ENCODE assay signal across 8 cellular contexts in genomic region chr1:225425211-225425786, GRCh38. TPM values are rescaled to one million over a fixed set of nuclear protein-coding genes. Genes with fewer than 3 reads are reported as not detected.
DNase-seq lines count a peak whose midpoint lies in the region; ATAC-seq and TF ChIP-seq lines count a peak whose summit lies in the region.

No MANE protein-coding gene starts in this region.

- peaks cover 72% of the 10 kb centered on the region for H3K79me2 ChIP-seq in mammary epithelial cell (ENCODE audit: insufficient read depth, low read length)

- H3K4me2 ChIP-seq in mammary epithelial cell (ENCODE audit: insufficient read depth, low read depth, low read length): peak overlapping the region; percentile 99

- H3K27me3 ChIP-seq in mammary epithelial cell (ENCODE audit: insufficient read depth, low read length) (no peaks in the 10 kb centered on the region), neutrophil (no peaks in the 10 kb centered on the region)

- H3K9ac ChIP-seq in mammary epithelial cell (ENCODE audit: insufficient read depth, low read length): peak overlapping the region; percentile 6

- TF ChIP-seq POLR2A in NB4 (IDR thresholded peaks at IDR 0.05; ENCODE audit: extremely low read depth, insufficient read length): no peak

- in situ Hi-C loops in mammary epithelial cell (cut with MboI; ENCODE audit: low sequenced_read_pairs in 2 of 2): no loop called here

- no peak for ATAC-seq in HG03139 (IDR thresholded peaks at IDR 0.05; ENCODE audit: unreplicated experiment)

- intact Hi-C loops in mammary epithelial cell (cut with micrococcal nuclease): loop anchor here (5.0 kb wide), 1 partner anchor 108 kb away; no protein-coding TSS in a partner anchor

- peak; percentile 82 for DNase-seq in GF-D8 (lab: John Stamatoyannopoulos, UW)
- peak; percentile 87 for DNase-seq in NB4 (ENCODE audit: low read depth)
- peak; percentile 62 for DNase-seq in mammary epithelial cell
- no peak for DNase-seq in NCI-H510A treated with DMSO at 0.1 percent for 48 hours (lab: John Stamatoyannopoulos, UW)
- DNase-seq in NCI-H1417 treated with DMSO at 0.1 percent for 48 hours (lab: John Stamatoyannopoulos, UW): no peak
- no peak for DNase-seq in NCI-H2196 treated with DMSO at 0.1 percent for 48 hours (lab: John Stamatoyannopoulos, UW; ENCODE audit: unreplicated experiment)

- H3K36me3 ChIP-seq in mammary epithelial cell (ENCODE audit: insufficient read depth, low read length) (peaks cover 4% of the 10 kb centered on the region), neutrophil (peaks cover 25% of the 10 kb centered on the region)

- CTCF ChIA-PET in mammary epithelial cell (lab: Charles Lee; ENCODE audit: low non-redundant PET): no interaction called here

- BruUV-seq in mammary epithelial cell (replicated peaks; lab: Mats Ljungman, UMichigan): no TSS peak

- H3K4me1 ChIP-seq in mammary epithelial cell (ENCODE audit: insufficient read depth, low read length): peaks cover 39% of the 10 kb centered on the region
- peaks cover 79 to 88% of the 10 kb centered on the region in 2 experiments for H3K4me1 ChIP-seq in neutrophil (ENCODE audit: control insufficient read depth in 1 of 2, insufficient read depth in 1 of 2, low read depth in 1 of 2, low read length in 1 of 2)

- no peaks in the 10 kb centered on the region for H3K9me3 ChIP-seq in mammary epithelial cell (replicated peaks; ENCODE audit: insufficient read depth, low read length)
- H3K9me3 ChIP-seq in neutrophil: no peaks in the 10 kb centered on the region

- peak overlapping the region; percentile 56 for H3K27ac ChIP-seq in mammary epithelial cell (ENCODE audit: insufficient read depth, low read depth, low read length)
- H3K27ac ChIP-seq in neutrophil: peak overlapping the region; percentile 98

- dilution Hi-C loops in mammary epithelial cell (cut with HindIII; ENCODE audit: low sequenced_read_pairs): loop anchor here (5.0 kb wide), 1 partner anchor 98 kb away; no protein-coding TSS in a partner anchor

- peaks cover 1% of the 10 kb centered on the region for H4K20me1 ChIP-seq in mammary epithelial cell (ENCODE audit: insufficient read depth, low read length)

- H3K4me3 ChIP-seq in NB4 (ENCODE audit: low read depth, low read length) (peak overlapping the region; percentile 96), mammary epithelial cell (replicated peaks in 1 of 3; ENCODE audit: insufficient read depth in 1 of 3, low read depth in 2 of 3, low read length in 3 of 3) (peak overlapping the region in 2 of 3 experiments; percentile 24 to 87), neutrophil (ENCODE audit: low read depth in 1 of 2, low read length in 1 of 2) (peak overlapping the region; percentile 96 to 98)

- no peak overlapping the region for H2AFZ ChIP-seq in mammary epithelial cell (ENCODE audit: low read depth, low read length)

- TF ChIP-seq CTCF in NB4 (IDR thresholded peaks at IDR 0.05; ENCODE audit: low read depth, low read length) (no peak), mammary epithelial cell (conservative IDR thresholded peaks at IDR 0.05 in 1 of 2, IDR thresholded peaks at IDR 0.05 in 1 of 2; ENCODE audit: extremely low read depth in 1 of 2, insufficient read depth in 1 of 2, low read depth in 1 of 2, low read length in 2 of 2) (no peak), neutrophil (IDR thresholded peaks at IDR 0.05) (no peak)

- WGBS in mammary epithelial cell (ENCODE audit: low coverage, missing lambda C conversion rate): 15% methylated on average over 4 of the region's 5 CpGs

RNA-seq across cellular contexts. Expression of gene LBR, which starts 2.5 kb away (rescaled TPM):
- 10 to 100 TPM; 17.7 to 35.7 TPM for total RNA-seq in mammary epithelial cell
- 16.1 TPM for polyA plus RNA-seq in mammary epithelial cell
- 54.8 TPM for polyA minus RNA-seq in mammary epithelial cell

Comparison
In these comparisons a context has a peak if more than half of its experiments do, and no peak if none do; other contexts are left out.
1. DNase-seq: peak in GF-D8 (single experiment), NB4 (single experiment) and mammary epithelial cell (single experiment); none in NCI-H510A treated with DMSO at 0.1 percent for 48 hours (single experiment), NCI-H1417 treated with DMSO at 0.1 percent for 48 hours (single experiment) and NCI-H2196 treated with DMSO at 0.1 percent for 48 hours (single experiment).
2. Peak in every context shown above with its lines, with median percentiles within 50 percentile points of each other: H3K4me3 ChIP-seq.